ENCODE assay signal across 12 cellular contexts in the genomic region with DNA sequence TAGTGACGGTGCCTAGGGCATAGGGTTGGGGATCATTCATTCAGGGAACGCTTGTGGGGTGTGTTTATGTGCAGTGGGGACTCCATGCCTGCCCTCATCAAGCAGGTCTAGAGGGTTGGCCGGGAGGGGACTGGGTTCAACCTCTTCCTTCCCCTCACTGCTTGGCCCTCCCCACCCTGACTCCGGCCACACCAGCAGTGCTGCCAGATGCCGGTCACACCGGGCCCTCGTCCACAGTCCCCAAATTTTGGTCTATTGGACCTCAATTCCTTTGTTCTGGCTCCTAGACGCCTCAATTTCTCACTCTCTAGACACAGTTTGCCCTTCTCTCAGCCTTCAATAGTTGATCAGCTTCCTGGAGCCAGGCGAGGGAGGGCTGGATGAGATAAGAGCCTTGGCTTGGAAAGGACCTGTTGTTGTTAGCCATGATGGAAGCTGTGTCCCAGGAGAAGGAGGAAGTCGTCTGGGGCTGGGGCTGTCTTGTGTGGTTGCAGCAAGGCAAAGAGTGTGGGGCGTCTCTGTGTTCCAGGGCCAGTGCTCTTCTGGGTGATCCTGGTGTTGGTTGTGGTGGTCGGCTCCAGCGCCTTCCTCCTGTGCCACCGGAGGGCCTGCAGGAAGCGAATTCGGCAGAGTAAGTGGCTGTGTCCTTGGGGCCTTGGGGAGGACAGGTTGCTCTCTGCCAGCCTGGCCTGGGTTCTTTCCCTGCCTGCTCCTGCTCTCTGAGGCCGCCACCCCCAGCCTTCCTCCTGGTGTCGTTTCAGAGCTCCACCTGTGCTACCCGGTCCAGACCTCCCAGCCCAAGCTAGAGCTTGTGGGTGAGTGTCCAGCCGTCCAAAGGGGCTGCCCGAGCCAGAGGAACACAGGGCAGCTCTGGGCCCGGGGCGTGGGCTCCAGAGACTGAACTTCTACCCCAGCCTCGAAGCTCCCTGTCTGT. TPM values are rescaled to one million over a fixed set of nuclear protein-coding genes. Genes with fewer than 3 reads are reported as not detected.
DNase-seq lines count a peak whose midpoint lies in the region; ATAC-seq, FAIRE-seq and TF ChIP-seq lines count a peak whose summit lies in the region.
"Had no signal": no experiment of that assay in that cellular context is flagged by ENCODE, and none has a peak within 500 bp of the region (broad histone marks: within the 10 kb centered on the region; RNA-seq: fewer than 3 reads in every experiment).

No MANE protein-coding gene starts in this region.

- no peak for ATAC-seq in stimulated activated naive CD8-positive, alpha-beta T cell treated with anti-CD3 and anti-CD28 coated beads, Interleukin-15, Interleukin-2, amounts not matched to agents 100 U/mL and 50 U/mL, for 24 hours
- ATAC-seq in GM21529 (IDR thresholded peaks at IDR 0.05; ENCODE audit: unreplicated experiment) (no peak), HG02678 (IDR thresholded peaks at IDR 0.05; ENCODE audit: unreplicated experiment) (no peak)

- H3K27me3 Mint-ChIP-seq in stimulated activated naive CD8-positive, alpha-beta T cell treated with anti-CD3 and anti-CD28 coated beads, Interleukin-15, Interleukin-2, amounts not matched to agents 100 ng/mL and 50 ng/mL, for 24 hours = peaks cover 8% of the 10 kb centered on the region
- H3K27me3 Mint-ChIP-seq: activated naive CD4-positive, alpha-beta T cell treated with anti-CD3 and anti-CD28 coated beads, Interleukin-2, amount 50 U/mL, for 24 hours had no signal

- no peaks in the 10 kb centered on the region for H3K36me3 Mint-ChIP-seq in stimulated activated naive CD8-positive, alpha-beta T cell treated with anti-CD3 and anti-CD28 coated beads, Interleukin-15, Interleukin-2, amounts not matched to agents 100 ng/mL and 50 ng/mL, for 24 hours (ENCODE audit: low read depth)
- H3K36me3 Mint-ChIP-seq: activated naive CD4-positive, alpha-beta T cell treated with anti-CD3 and anti-CD28 coated beads, Interleukin-2, amount 50 U/mL, for 24 hours; CD8-positive, alpha-beta memory T cell had no signal

- H3K4me1 ChIP-seq in muscle layer of duodenum (ENCODE audit: control insufficient read depth in 1 of 2, insufficient read depth in 2 of 2, low read length in 2 of 2) (peaks cover 6 to 9% of the 10 kb centered on the region in 2 donors), uterus (no peaks in the 10 kb centered on the region)
- H3K4me1 ChIP-seq: parathyroid adenoma had no signal

- no peak for TF ChIP-seq POLR2A in uterus (IDR thresholded peaks at IDR 0.05)

- FAIRE-seq in HTR-8/SVneo (lab: Jason Lieb, UNC) = no peak

- H3K27ac ChIP-seq in muscle layer of duodenum (ENCODE audit: low read length) = peak overlapping the region; percentile 67
- H3K27ac ChIP-seq in uterus = peak overlapping the region in 1 of 2 donors; percentile 1
- H3K27ac ChIP-seq: parathyroid adenoma had no signal

- H3K27me3 ChIP-seq in muscle layer of duodenum (ENCODE audit: low read depth, low read length) (no peaks in the 10 kb centered on the region), uterus (no peaks in the 10 kb centered on the region)

- H3K27ac Mint-ChIP-seq in stimulated activated naive CD8-positive, alpha-beta T cell treated with anti-CD3 and anti-CD28 coated beads, Interleukin-15, Interleukin-2, amounts not matched to agents 100 ng/mL and 50 ng/mL, for 24 hours = peak overlapping the region; percentile 69

- no peaks in the 10 kb centered on the region for H3K9me3 Mint-ChIP-seq in stimulated activated naive CD8-positive, alpha-beta T cell treated with anti-CD3 and anti-CD28 coated beads, Interleukin-15, Interleukin-2, amounts not matched to agents 100 ng/mL and 50 ng/mL, for 24 hours
- H3K9me3 Mint-ChIP-seq: activated naive CD4-positive, alpha-beta T cell treated with anti-CD3 and anti-CD28 coated beads, Interleukin-2, amount 50 U/mL, for 24 hours; CD8-positive, alpha-beta memory T cell had no signal

- H3K4me3 ChIP-seq in choroid plexus epithelial cell (ENCODE audit: low read depth, low read length) (no peak overlapping the region), muscle layer of duodenum (ENCODE audit: low read depth in 1 of 2, low read length in 2 of 2) (no peak overlapping the region), uterus (no peak overlapping the region)

- peak; percentile 2 for TF ChIP-seq CTCF in choroid plexus epithelial cell (conservative IDR thresholded peaks at IDR 0.05; ENCODE audit: low read depth, low read length)
- TF ChIP-seq CTCF in uterus (IDR thresholded peaks at IDR 0.05) = no peak

- DNase-seq in stimulated activated naive CD8-positive, alpha-beta T cell treated with anti-CD3 and anti-CD28 coated beads, Interleukin-15, Interleukin-2, amounts not matched to agents 100 U/mL and 50 U/mL, for 24 hours = no peak
- DNase-seq in choroid plexus epithelial cell (ENCODE audit: low read depth) = no peak
- DNase-seq in HTR-8/SVneo (ENCODE audit: insufficient read length, low spot score) = no peak
- DNase-seq in uterus = no peak
- DNase-seq: NCI-H774 had no signal

- peaks cover 62% of the 10 kb centered on the region for H3K4me1 Mint-ChIP-seq in stimulated activated naive CD8-positive, alpha-beta T cell treated with anti-CD3 and anti-CD28 coated beads, Interleukin-15, Interleukin-2, amounts not matched to agents 100 ng/mL and 50 ng/mL, for 24 hours (ENCODE audit: low read depth)

- intact Hi-C loops in uterus (cut with DNase I; ENCODE audit: low total_unique reads) = loop anchor here (2.0 kb wide), 1 partner anchor 83 kb away; no protein-coding TSS in a partner anchor

- H3K36me3 ChIP-seq in muscle layer of duodenum (ENCODE audit: control insufficient read depth in 1 of 2, insufficient read depth in 2 of 2, low read length in 2 of 2) = no peaks in the 10 kb centered on the region
- H3K36me3 ChIP-seq in uterus = no peaks in the 10 kb centered on the region

- no peaks in the 10 kb centered on the region for H3K9me3 ChIP-seq in muscle layer of duodenum (ENCODE audit: control insufficient read depth in 1 of 2, low read length in 2 of 2)
- no peaks in the 10 kb centered on the region for H3K9me3 ChIP-seq in uterus

- H3K4me3 Mint-ChIP-seq in stimulated activated naive CD8-positive, alpha-beta T cell treated with anti-CD3 and anti-CD28 coated beads, Interleukin-15, Interleukin-2, amounts not matched to agents 100 ng/mL and 50 ng/mL, for 24 hours = no peak overlapping the region
- H3K4me3 Mint-ChIP-seq: activated naive CD4-positive, alpha-beta T cell treated with anti-CD3 and anti-CD28 coated beads, Interleukin-2, amount 50 U/mL, for 24 hours had no signal

RNA-seq across cellular contexts. Expression of a gene that starts 41.1 kb away (rescaled TPM):
- total RNA-seq in uterus = 10 to 100 TPM in 3 of 4 donors, 1 to 10 TPM in 1; 8.8 to 53.4 (median 24.2) TPM
